ENCODE assay signal across 16 cellular contexts in the genomic region with DNA sequence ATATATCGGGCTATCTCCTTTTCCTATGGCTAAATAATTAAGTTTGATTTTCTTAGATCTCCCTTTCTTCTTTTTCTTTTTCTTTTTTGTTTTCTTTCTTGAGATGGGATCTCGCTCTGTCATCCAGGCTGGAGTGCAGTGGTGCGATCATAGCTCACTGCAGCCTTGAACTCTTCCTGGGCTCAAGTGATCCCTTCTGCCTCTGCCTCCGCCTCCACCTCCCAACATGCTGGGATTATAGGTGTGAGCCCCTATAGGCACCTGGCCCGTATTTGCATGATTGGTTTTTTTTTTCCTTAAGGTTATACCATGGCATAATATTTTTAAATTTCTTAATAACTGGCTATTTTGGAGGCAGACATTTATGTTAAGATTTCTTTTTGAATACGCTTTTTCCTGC.
DNase-seq lines count a peak whose midpoint lies in the region; ATAC-seq and TF ChIP-seq lines count a peak whose summit lies in the region.
"Had no signal": no experiment of that assay in that cellular context is flagged by ENCODE, and none has a peak within 500 bp of the region (broad histone marks: within the 10 kb centered on the region; RNA-seq: fewer than 3 reads in every experiment).

No MANE protein-coding gene starts in this region.

- no peak overlapping the region for H3K4me3 Mint-ChIP-seq in activated naive CD4-positive, alpha-beta T cell treated with anti-CD3 and anti-CD28 coated beads, Interleukin-2, amount 50 U/mL, for 24 hours
- H3K4me3 Mint-ChIP-seq in WTC11 (no peak overlapping the region), memory B cell (no peak overlapping the region)
- H3K4me3 Mint-ChIP-seq: B cell; CD4-positive, alpha-beta T cell; CD8-positive, alpha-beta T cell had no signal

- ATAC-seq in WTC11: peak; percentile 77
- no peak for ATAC-seq in memory B cell (ENCODE audit: low read depth)
- no peak for ATAC-seq in HG02938 (IDR thresholded peaks at IDR 0.05; ENCODE audit: unreplicated experiment)
- ATAC-seq: A549; CD8-positive, alpha-beta T cell had no signal

- TF ChIP-seq CTCF in WTC11 (IDR thresholded peaks at IDR 0.05): no peak

- no peaks in the 10 kb centered on the region for H3K27me3 Mint-ChIP-seq in activated naive CD4-positive, alpha-beta T cell treated with anti-CD3 and anti-CD28 coated beads, Interleukin-2, amount 50 U/mL, for 24 hours
- H3K27me3 Mint-ChIP-seq in WTC11 (ENCODE audit: low read depth) (no peaks in the 10 kb centered on the region), memory B cell (no peaks in the 10 kb centered on the region)
- H3K27me3 Mint-ChIP-seq: B cell; CD4-positive, alpha-beta T cell had no signal

- no peaks in the 10 kb centered on the region for H3K9me3 Mint-ChIP-seq in activated naive CD4-positive, alpha-beta T cell treated with anti-CD3 and anti-CD28 coated beads, Interleukin-2, amount 50 U/mL, for 24 hours
- H3K9me3 Mint-ChIP-seq in WTC11: no peaks in the 10 kb centered on the region
- no peaks in the 10 kb centered on the region for H3K9me3 Mint-ChIP-seq in memory B cell
- H3K9me3 Mint-ChIP-seq: CD4-positive, alpha-beta T cell; CD8-positive, alpha-beta T cell had no signal

- H3K27ac Mint-ChIP-seq in activated naive CD4-positive, alpha-beta T cell treated with anti-CD3 and anti-CD28 coated beads, Interleukin-2, amount 50 U/mL, for 24 hours: peak overlapping the region; percentile 5
- no peak overlapping the region for H3K27ac Mint-ChIP-seq in WTC11
- H3K27ac Mint-ChIP-seq in memory B cell: peak overlapping the region; percentile 33
- H3K27ac Mint-ChIP-seq: B cell; CD4-positive, alpha-beta T cell; CD8-positive, alpha-beta T cell had no signal

- peaks cover 10% of the 10 kb centered on the region for H3K36me3 Mint-ChIP-seq in activated naive CD4-positive, alpha-beta T cell treated with anti-CD3 and anti-CD28 coated beads, Interleukin-2, amount 50 U/mL, for 24 hours
- H3K36me3 Mint-ChIP-seq in WTC11 (peaks cover 7% of the 10 kb centered on the region; the same call in 1 of the 2 replicates), memory B cell (peaks cover 5% of the 10 kb centered on the region)

- peaks cover 46% of the 10 kb centered on the region for H3K4me1 Mint-ChIP-seq in activated naive CD4-positive, alpha-beta T cell treated with anti-CD3 and anti-CD28 coated beads, Interleukin-2, amount 50 U/mL, for 24 hours
- H3K4me1 Mint-ChIP-seq in WTC11: peaks cover 33% of the 10 kb centered on the region
- peaks cover 12% of the 10 kb centered on the region for H3K4me1 Mint-ChIP-seq in memory B cell

- POLR2A ChIA-PET in WTC11 (lab: Charles Lee): no interaction called here

- no peak for DNase-seq in activated naive CD4-positive, alpha-beta T cell (lab: John Stamatoyannopoulos, UW)
- DNase-seq in WTC11 (ENCODE audit: low spot score) (no peak), memory B cell (ENCODE audit: low spot score in 2 of 2) (no peak), NCI-H1436 (lab: John Stamatoyannopoulos, UW) (no peak), NCI-H446 (lab: John Stamatoyannopoulos, UW) (no peak)
- DNase-seq: AML-193; Caco-2; Calu3; CD4-positive, alpha-beta T cell; CD8-positive, alpha-beta T cell; DMS79 treated with DMSO at 0.1 percent for 48 hours; GF-D8 had no signal

- CTCF ChIA-PET in WTC11 (lab: Charles Lee): no interaction called here

TF ChIP-seq in WTC11, 78 proteins besides CTCF, POLR2A, EP300 and RAD21 (continues in another document):
- TF ChIP-seq NR3C1 (CRISPR knock-in tag; conservative IDR thresholded peaks at IDR 0.05; ENCODE audit: low read depth): no peak
- no peak for TF ChIP-seq ELF4 (CRISPR knock-in tag; IDR thresholded peaks at IDR 0.05; ENCODE audit: low read depth)
- TF ChIP-seq, protein P1, sequence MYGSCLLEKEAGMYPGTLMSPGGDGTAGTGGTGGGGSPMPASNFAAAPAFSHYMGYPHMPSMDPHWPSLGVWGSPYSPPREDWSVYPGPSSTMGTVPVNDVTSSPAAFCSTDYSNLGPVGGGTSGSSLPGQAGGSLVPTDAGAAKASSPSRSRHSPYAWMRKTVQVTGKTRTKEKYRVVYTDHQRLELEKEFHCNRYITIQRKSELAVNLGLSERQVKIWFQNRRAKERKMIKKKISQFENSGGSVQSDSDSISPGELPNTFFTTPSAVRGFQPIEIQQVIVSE (CRISPR knock-in tag; IDR thresholded peaks at IDR 0.05; ENCODE audit: borderline replicate concordance): no peak
- no peak for TF ChIP-seq KAT7 (CRISPR knock-in tag; IDR thresholded peaks at IDR 0.05; ENCODE audit: borderline replicate concordance)
- no peak for TF ChIP-seq ESRRA (CRISPR knock-in tag; IDR thresholded peaks at IDR 0.05; ENCODE audit: borderline replicate concordance)
- TF ChIP-seq, protein P2, sequence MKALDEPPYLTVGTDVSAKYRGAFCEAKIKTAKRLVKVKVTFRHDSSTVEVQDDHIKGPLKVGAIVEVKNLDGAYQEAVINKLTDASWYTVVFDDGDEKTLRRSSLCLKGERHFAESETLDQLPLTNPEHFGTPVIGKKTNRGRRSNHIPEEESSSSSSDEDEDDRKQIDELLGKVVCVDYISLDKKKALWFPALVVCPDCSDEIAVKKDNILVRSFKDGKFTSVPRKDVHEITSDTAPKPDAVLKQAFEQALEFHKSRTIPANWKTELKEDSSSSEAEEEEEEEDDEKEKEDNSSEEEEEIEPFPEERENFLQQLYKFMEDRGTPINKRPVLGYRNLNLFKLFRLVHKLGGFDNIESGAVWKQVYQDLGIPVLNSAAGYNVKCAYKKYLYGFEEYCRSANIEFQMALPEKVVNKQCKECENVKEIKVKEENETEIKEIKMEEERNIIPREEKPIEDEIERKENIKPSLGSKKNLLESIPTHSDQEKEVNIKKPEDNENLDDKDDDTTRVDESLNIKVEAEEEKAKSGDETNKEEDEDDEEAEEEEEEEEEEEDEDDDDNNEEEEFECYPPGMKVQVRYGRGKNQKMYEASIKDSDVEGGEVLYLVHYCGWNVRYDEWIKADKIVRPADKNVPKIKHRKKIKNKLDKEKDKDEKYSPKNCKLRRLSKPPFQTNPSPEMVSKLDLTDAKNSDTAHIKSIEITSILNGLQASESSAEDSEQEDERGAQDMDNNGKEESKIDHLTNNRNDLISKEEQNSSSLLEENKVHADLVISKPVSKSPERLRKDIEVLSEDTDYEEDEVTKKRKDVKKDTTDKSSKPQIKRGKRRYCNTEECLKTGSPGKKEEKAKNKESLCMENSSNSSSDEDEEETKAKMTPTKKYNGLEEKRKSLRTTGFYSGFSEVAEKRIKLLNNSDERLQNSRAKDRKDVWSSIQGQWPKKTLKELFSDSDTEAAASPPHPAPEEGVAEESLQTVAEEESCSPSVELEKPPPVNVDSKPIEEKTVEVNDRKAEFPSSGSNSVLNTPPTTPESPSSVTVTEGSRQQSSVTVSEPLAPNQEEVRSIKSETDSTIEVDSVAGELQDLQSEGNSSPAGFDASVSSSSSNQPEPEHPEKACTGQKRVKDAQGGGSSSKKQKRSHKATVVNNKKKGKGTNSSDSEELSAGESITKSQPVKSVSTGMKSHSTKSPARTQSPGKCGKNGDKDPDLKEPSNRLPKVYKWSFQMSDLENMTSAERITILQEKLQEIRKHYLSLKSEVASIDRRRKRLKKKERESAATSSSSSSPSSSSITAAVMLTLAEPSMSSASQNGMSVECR (CRISPR knock-in tag; IDR thresholded peaks at IDR 0.05; ENCODE audit: borderline replicate concordance): no peak
- TF ChIP-seq, protein P3, sequence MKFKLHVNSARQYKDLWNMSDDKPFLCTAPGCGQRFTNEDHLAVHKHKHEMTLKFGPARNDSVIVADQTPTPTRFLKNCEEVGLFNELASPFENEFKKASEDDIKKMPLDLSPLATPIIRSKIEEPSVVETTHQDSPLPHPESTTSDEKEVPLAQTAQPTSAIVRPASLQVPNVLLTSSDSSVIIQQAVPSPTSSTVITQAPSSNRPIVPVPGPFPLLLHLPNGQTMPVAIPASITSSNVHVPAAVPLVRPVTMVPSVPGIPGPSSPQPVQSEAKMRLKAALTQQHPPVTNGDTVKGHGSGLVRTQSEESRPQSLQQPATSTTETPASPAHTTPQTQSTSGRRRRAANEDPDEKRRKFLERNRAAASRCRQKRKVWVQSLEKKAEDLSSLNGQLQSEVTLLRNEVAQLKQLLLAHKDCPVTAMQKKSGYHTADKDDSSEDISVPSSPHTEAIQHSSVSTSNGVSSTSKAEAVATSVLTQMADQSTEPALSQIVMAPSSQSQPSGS (CRISPR knock-in tag; IDR thresholded peaks at IDR 0.05; ENCODE audit: borderline replicate concordance, low read depth): no peak
- TF ChIP-seq, protein P4, sequence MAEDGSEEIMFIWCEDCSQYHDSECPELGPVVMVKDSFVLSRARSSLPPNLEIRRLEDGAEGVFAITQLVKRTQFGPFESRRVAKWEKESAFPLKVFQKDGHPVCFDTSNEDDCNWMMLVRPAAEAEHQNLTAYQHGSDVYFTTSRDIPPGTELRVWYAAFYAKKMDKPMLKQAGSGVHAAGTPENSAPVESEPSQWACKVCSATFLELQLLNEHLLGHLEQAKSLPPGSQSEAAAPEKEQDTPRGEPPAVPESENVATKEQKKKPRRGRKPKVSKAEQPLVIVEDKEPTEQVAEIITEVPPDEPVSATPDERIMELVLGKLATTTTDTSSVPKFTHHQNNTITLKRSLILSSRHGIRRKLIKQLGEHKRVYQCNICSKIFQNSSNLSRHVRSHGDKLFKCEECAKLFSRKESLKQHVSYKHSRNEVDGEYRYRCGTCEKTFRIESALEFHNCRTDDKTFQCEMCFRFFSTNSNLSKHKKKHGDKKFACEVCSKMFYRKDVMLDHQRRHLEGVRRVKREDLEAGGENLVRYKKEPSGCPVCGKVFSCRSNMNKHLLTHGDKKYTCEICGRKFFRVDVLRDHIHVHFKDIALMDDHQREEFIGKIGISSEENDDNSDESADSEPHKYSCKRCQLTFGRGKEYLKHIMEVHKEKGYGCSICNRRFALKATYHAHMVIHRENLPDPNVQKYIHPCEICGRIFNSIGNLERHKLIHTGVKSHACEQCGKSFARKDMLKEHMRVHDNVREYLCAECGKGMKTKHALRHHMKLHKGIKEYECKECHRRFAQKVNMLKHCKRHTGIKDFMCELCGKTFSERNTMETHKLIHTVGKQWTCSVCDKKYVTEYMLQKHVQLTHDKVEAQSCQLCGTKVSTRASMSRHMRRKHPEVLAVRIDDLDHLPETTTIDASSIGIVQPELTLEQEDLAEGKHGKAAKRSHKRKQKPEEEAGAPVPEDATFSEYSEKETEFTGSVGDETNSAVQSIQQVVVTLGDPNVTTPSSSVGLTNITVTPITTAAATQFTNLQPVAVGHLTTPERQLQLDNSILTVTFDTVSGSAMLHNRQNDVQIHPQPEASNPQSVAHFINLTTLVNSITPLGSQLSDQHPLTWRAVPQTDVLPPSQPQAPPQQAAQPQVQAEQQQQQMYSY (CRISPR knock-in tag; IDR thresholded peaks at IDR 0.05): no peak
- TF ChIP-seq, protein P5, sequence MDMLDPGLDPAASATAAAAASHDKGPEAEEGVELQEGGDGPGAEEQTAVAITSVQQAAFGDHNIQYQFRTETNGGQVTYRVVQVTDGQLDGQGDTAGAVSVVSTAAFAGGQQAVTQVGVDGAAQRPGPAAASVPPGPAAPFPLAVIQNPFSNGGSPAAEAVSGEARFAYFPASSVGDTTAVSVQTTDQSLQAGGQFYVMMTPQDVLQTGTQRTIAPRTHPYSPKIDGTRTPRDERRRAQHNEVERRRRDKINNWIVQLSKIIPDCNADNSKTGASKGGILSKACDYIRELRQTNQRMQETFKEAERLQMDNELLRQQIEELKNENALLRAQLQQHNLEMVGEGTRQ (CRISPR knock-in tag; IDR thresholded peaks at IDR 0.05): no peak
